ENCODE assay signal across 23 cellular contexts in the genomic region with DNA sequence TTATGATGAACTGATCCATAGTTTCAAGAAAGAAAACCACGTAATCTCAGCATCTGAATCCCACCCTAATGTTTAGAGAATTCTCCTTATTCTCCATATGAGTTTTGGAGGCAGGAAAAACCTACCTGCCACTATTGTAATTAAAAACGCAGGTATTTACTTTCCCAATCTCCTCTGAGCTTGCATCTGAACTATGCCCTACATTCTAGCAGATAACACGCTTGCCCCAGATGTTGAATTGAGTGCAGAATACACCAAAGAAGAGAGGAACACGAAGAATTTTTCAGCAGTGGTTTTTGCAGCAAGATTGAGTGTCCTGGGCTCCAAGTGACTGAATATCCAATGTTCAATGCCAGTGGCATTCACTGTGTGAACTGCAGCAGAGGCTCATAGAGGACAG.
DNase-seq lines count a peak whose midpoint lies in the region; ATAC-seq and TF ChIP-seq lines count a peak whose summit lies in the region.
"Had no signal": no experiment of that assay in that cellular context is flagged by ENCODE, and none has a peak within 500 bp of the region (broad histone marks: within the 10 kb centered on the region; RNA-seq: fewer than 3 reads in every experiment).

No MANE protein-coding gene starts in this region.

- H3K27me3 Mint-ChIP-seq in H9 (ENCODE audit: low read depth) (no peaks in the 10 kb centered on the region), progenitor cell of endocrine pancreas (no peaks in the 10 kb centered on the region)

- intact Hi-C loops in body of pancreas (cut with DNase I), result no loop called here

- H3K14ac ChIP-seq in H9 (ENCODE audit: insufficient read depth, low read length), result no peak overlapping the region

- peak overlapping the region; percentile 27 for H2AFZ ChIP-seq in H9 (ENCODE audit: low read length)
- H2AFZ ChIP-seq: GM23248, PC-9 had no signal

- no peak overlapping the region for H4K5ac ChIP-seq in H9 (ENCODE audit: insufficient read length, low read depth, low read length)

- no peak overlapping the region for H2AK5ac ChIP-seq in H9 (ENCODE audit: insufficient read length, low read length)

- H3K18ac ChIP-seq in H9 (ENCODE audit: insufficient read length, low read depth, low read length), result no peak overlapping the region

- no peak overlapping the region for H2BK120ac ChIP-seq in H9 (ENCODE audit: low read depth, low read length, poor library complexity, severe bottlenecking)

- no peak overlapping the region for H3K4ac ChIP-seq in H9 (ENCODE audit: low read depth, low read length)

- peaks cover 15 to 20% of the 10 kb centered on the region in 2 experiments; a peak in 4 of 5 replicates for H3K9me3 Mint-ChIP-seq in H9
- H3K9me3 Mint-ChIP-seq in progenitor cell of endocrine pancreas (ENCODE audit: low read depth), result peaks cover 11% of the 10 kb centered on the region

- no peak overlapping the region for H2BK5ac ChIP-seq in H9 (ENCODE audit: insufficient read length, low read length)

- H3K4me3 ChIP-seq in body of pancreas (no peak overlapping the region), iPS-20b (ENCODE audit: low read length) (peak overlapping the region; percentile 34)
- H3K4me3 ChIP-seq: GM23248, MG63, PC-9 had no signal

- TF ChIP-seq CTCF in H9 (conservative IDR thresholded peaks at IDR 0.05) (no peak), body of pancreas (IDR thresholded peaks at IDR 0.05) (no peak), progenitor cell of endocrine pancreas (IDR thresholded peaks at IDR 0.05; ENCODE audit: unreplicated experiment) (no peak)

- H3K9me3 ChIP-seq in H9 (ENCODE audit: control insufficient read depth, low read depth, low read length) (no peaks in the 10 kb centered on the region), body of pancreas (peaks cover 0 to 8% (median 0%) of the 10 kb centered on the region in 3 donors), iPS-20b (ENCODE audit: insufficient read depth, low read depth, low read length) (peaks cover 7% of the 10 kb centered on the region; the same call in 1 of the 2 replicates)
- H3K9me3 ChIP-seq: MG63 had no signal

- H2BK15ac ChIP-seq in H9 (ENCODE audit: low read depth, low read length), result no peak overlapping the region

- no peak overlapping the region for H3K27ac ChIP-seq in H9 (ENCODE audit: insufficient read length, low read depth, low read length)
- no peak overlapping the region for H3K27ac ChIP-seq in body of pancreas
- no peak overlapping the region for H3K27ac ChIP-seq in iPS-20b (ENCODE audit: low read length)
- H3K27ac ChIP-seq: GM23248, PC-9 had no signal

- H4K91ac ChIP-seq in H9 (ENCODE audit: insufficient read length, low read depth, low read length), result no peak overlapping the region

- ATAC-seq in body of pancreas (peak; percentile 58), HG02938 (IDR thresholded peaks at IDR 0.05; ENCODE audit: unreplicated experiment) (no peak)

- H3K79me2 ChIP-seq in H9 (ENCODE audit: insufficient read depth, low read length), result 0 out of 2 replicates have a peak, but pooled peaks cover 1% of the 10 kb centered on the region

- no peak overlapping the region for H3K56ac ChIP-seq in H9 (ENCODE audit: insufficient read length, low read depth, low read length)

- H3T11ph ChIP-seq in H9 (ENCODE audit: low read length), result no peak overlapping the region

- H3K27me3 ChIP-seq in H9 (ENCODE audit: insufficient read depth, low read length) (no peaks in the 10 kb centered on the region), body of pancreas (no peaks in the 10 kb centered on the region), iPS-20b (ENCODE audit: insufficient read depth, low read length) (no peaks in the 10 kb centered on the region)
- H3K27me3 ChIP-seq: MG63 had no signal

- H3K27ac Mint-ChIP-seq in H9 (peak overlapping the region in 2 of 3 experiments; percentile 26 to 55; a peak in 2 of 7 replicates), progenitor cell of endocrine pancreas (peak overlapping the region; percentile 1)
- H3K27ac Mint-ChIP-seq: CD4-positive, alpha-beta memory T cell had no signal

- H3K4me3 Mint-ChIP-seq in H9 (peak overlapping the region in 1 of 2 experiments; percentile 0; a peak in 1 of 5 replicates), progenitor cell of endocrine pancreas (ENCODE audit: low read depth) (no peak overlapping the region)
- H3K4me3 Mint-ChIP-seq: CD4-positive, alpha-beta memory T cell had no signal

- no peak overlapping the region for H3K9ac ChIP-seq in H9 (ENCODE audit: extremely low read depth, insufficient read length, low read length)
- no peak overlapping the region for H3K9ac ChIP-seq in iPS-20b (ENCODE audit: low read depth, low read length)
- H3K9ac ChIP-seq: GM23248 had no signal

- no peak overlapping the region for H2BK12ac ChIP-seq in H9 (ENCODE audit: insufficient read length, low read depth, low read length)

- H3K79me1 ChIP-seq in H9 (ENCODE audit: insufficient read depth, low read depth, low read length, poor library complexity, severe bottlenecking), result no peaks in the 10 kb centered on the region

- TF ChIP-seq POLR2A in body of pancreas (IDR thresholded peaks at IDR 0.05), result no peak

- no peaks in the 10 kb centered on the region for H4K20me1 ChIP-seq in H9 (ENCODE audit: control insufficient read depth, insufficient read depth, insufficient read length)

- no peaks in the 10 kb centered on the region for H3K23me2 ChIP-seq in H9 (ENCODE audit: insufficient read length, low read depth, low read length, poor library complexity, severe bottlenecking)

- H3K36me3 Mint-ChIP-seq in H9 (ENCODE audit: insufficient read depth in 1 of 3, low read depth in 3 of 3) (peaks cover 0 to 6% (median 6%) of the 10 kb centered on the region in 3 experiments; a peak in 2 of 7 replicates), progenitor cell of endocrine pancreas (ENCODE audit: insufficient read depth) (no peaks in the 10 kb centered on the region)
- H3K36me3 Mint-ChIP-seq: CD4-positive, alpha-beta memory T cell had no signal

- WGBS in H9 (ENCODE audit: extremely low coverage, insufficient read length, low lambda C conversion rate), result no CpG with 5 or more reads among the region's 4 CpGs
- WGBS in body of pancreas, 2 donors, result 18 to 28% methylated on average over 4 of the region's 4 CpGs

- DNase-seq in H9 (no peak), body of pancreas (no peak), progenitor cell of endocrine pancreas (ENCODE audit: low spot score, unreplicated experiment) (no peak), epidermal melanocyte (ENCODE audit: insufficient read length, low spot score) (no peak), NCI-H526 (lab: John Stamatoyannopoulos, UW) (no peak)
- DNase-seq: C1 segment of cervical spinal cord; CD4-positive, alpha-beta memory T cell; COR-L47; HCEC 1CT; IMR-90; KG1; MG63; NCI-H2029; NCI-H446; NCI-H524 treated with DMSO at 0.1 percent for 48 hours; NCI-H82; NK-92 treated with Interleukin-12 subunit alpha and Interleukin-12 subunit beta, amount 100 ng/mL, for 24 hours; PC-9; RPMI8226; SHP77 had no signal

- H3K4me1 Mint-ChIP-seq in H9 (peaks cover 9 to 13% of the 10 kb centered on the region in 2 experiments), progenitor cell of endocrine pancreas (ENCODE audit: low read depth) (peaks cover 7% of the 10 kb centered on the region)
- H3K4me1 Mint-ChIP-seq: CD4-positive, alpha-beta memory T cell had no signal

- peak overlapping the region; percentile 16 for H3K4me2 ChIP-seq in H9 (ENCODE audit: insufficient read depth, insufficient read length, low read length)
- H3K4me2 ChIP-seq: PC-9 had no signal

- H3K36me3 ChIP-seq in body of pancreas (replicated peaks in 1 of 2; ENCODE audit: insufficient read depth in 1 of 2, low read depth in 2 of 2) (no peaks in the 10 kb centered on the region), iPS-20b (ENCODE audit: insufficient read depth, low read depth, low read length) (no peaks in the 10 kb centered on the region)
- H3K36me3 ChIP-seq: MG63 had no signal

- no peak overlapping the region for H4K8ac ChIP-seq in H9 (replicated peaks; ENCODE audit: insufficient read length, low read depth, low read length)

- no peak overlapping the region for H2BK20ac ChIP-seq in H9 (ENCODE audit: low read depth, low read length, poor library complexity, severe bottlenecking)

- H3K23ac ChIP-seq in H9 (ENCODE audit: insufficient read length, low read depth, low read length), result no peak overlapping the region

- peaks cover 6% of the 10 kb centered on the region for H3K4me1 ChIP-seq in H9 (ENCODE audit: insufficient read depth, low read length)
- H3K4me1 ChIP-seq in body of pancreas, result peaks cover 13% of the 10 kb centered on the region
- H3K4me1 ChIP-seq in iPS-20b (ENCODE audit: insufficient read depth, low read length), result peaks cover 8% of the 10 kb centered on the region
